ENCODE assay signal across 16 cellular contexts in the genomic region with DNA sequence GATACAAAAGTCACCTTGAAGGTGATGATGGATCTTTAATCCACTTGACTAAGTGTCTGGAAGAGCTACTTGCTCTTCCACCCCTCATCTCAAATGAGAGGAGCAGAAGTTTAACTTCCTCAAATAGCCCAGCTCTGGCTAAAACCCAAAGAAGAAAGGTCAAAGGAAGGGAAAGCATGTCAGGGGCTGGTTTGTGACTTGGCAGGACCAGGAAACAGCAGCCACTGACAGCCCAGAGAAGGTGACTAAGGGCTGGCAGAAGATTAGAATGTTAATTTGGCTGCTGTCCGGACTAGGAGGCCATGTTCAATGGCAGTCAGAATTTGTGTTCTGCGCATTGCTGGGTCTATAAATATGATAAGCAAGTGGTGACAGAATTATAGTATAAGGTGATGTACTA.
DNase-seq lines count a peak whose midpoint lies in the region; ATAC-seq, FAIRE-seq and TF ChIP-seq lines count a peak whose summit lies in the region.
"Had no signal": no experiment of that assay in that cellular context is flagged by ENCODE, and none has a peak within 500 bp of the region (broad histone marks: within the 10 kb centered on the region; RNA-seq: fewer than 3 reads in every experiment).

No MANE protein-coding gene starts in this region.

- TF ChIP-seq CTCF in OCI-LY3 (IDR thresholded peaks at IDR 0.05; ENCODE audit: low read depth, low read length) (no peak), esophagus squamous epithelium (IDR thresholded peaks at IDR 0.05) (no peak)

- no peak overlapping the region for H3K27ac ChIP-seq in OCI-LY3 (ENCODE audit: low read length)
- H3K27ac ChIP-seq in small intestine (ENCODE audit: low read depth in 1 of 2, low read length in 1 of 2) = no peak overlapping the region
- peak overlapping the region in 1 of 4 donors; percentile 19 for H3K27ac ChIP-seq in esophagus squamous epithelium

- H3K36me3 ChIP-seq in OCI-LY3 (replicated peaks; ENCODE audit: low read depth, low read length) (peaks cover 7% of the 10 kb centered on the region), small intestine (ENCODE audit: control insufficient read depth in 2 of 2, insufficient read depth in 2 of 2, low read length in 2 of 2) (no peaks in the 10 kb centered on the region), esophagus squamous epithelium (peaks cover 0 to 14% (median 0%) of the 10 kb centered on the region in 3 donors)

- H3K4me3 ChIP-seq in OCI-LY3 (ENCODE audit: low read length) (no peak overlapping the region), small intestine (ENCODE audit: low read depth in 1 of 2, low read length in 2 of 2) (no peak overlapping the region), esophagus squamous epithelium (no peak overlapping the region)
- H3K4me3 ChIP-seq: sigmoid colon had no signal

- intact Hi-C loops in left cardiac atrium (cut with DNase I) (no loop called here), esophagus squamous epithelium (cut with DNase I) (no loop called here)

- no peaks in the 10 kb centered on the region for H3K9me3 ChIP-seq in OCI-LY3 (ENCODE audit: insufficient read depth, low read length)
- no peaks in the 10 kb centered on the region for H3K9me3 ChIP-seq in small intestine (ENCODE audit: control insufficient read depth, low read depth)
- H3K9me3 ChIP-seq in esophagus squamous epithelium = no peaks in the 10 kb centered on the region
- H3K9me3 ChIP-seq: sigmoid colon had no signal

- peaks cover 16% of the 10 kb centered on the region for H3K4me1 ChIP-seq in OCI-LY3 (ENCODE audit: low read length)
- no peaks in the 10 kb centered on the region for H3K4me1 ChIP-seq in small intestine (ENCODE audit: control insufficient read depth in 2 of 2, insufficient read depth in 1 of 2, low read depth in 1 of 2, low read length in 1 of 2)
- peaks cover 0 to 14% (median 0%) of the 10 kb centered on the region in 3 donors for H3K4me1 ChIP-seq in esophagus squamous epithelium

- 55 to 74% (median 71%) methylated on average over 2 of the region's 2 CpGs for WGBS in small intestine, 3 donors
- 55 to 61% methylated on average over 2 of the region's 2 CpGs for WGBS in esophagus squamous epithelium, 2 donors

- DNase-seq in left cardiac atrium (peak; percentile 30), small intestine (peak; percentile 6), GM19240 (ENCODE audit: insufficient read length, low spot score) (no peak), frontal cortex (ENCODE audit: low spot score in 2 of 2) (no peak), esophagus squamous epithelium (lab: John Stamatoyannopoulos, UW) (no peak)
- no peak for DNase-seq in activated effector memory CD4-positive, alpha-beta T cell treated with Interleukin-2 at 50 U/mL for 16 hours
- DNase-seq: activated T-cell treated with anti-CD3 and anti-CD28 coated beads, Interleukin-2, amount 50 U/mL, for 4 hours; CD8-positive, alpha-beta memory T cell; NCI-H1436; NCI-H526; sigmoid colon had no signal

- H3K79me2 ChIP-seq in OCI-LY3 (ENCODE audit: low read length) = no peaks in the 10 kb centered on the region

- TF ChIP-seq POLR2A in esophagus squamous epithelium (IDR thresholded peaks at IDR 0.05) = no peak

- FAIRE-seq in small intestine (lab: Jason Lieb, UNC) = no peak
- FAIRE-seq in frontal cortex (lab: Jason Lieb, UNC) = no peak
- FAIRE-seq: G401.6 had no signal

- ATAC-seq in GM18511 (IDR thresholded peaks at IDR 0.05; ENCODE audit: unreplicated experiment) (peak; percentile 63), left cardiac atrium (peak; percentile 88 to 94)
- ATAC-seq: activated CD4-positive, CD25-positive, alpha-beta regulatory T cell treated with anti-CD3 and anti-CD28 coated beads, Interleukin-2, amount 50 U/mL, for 24 hours; activated T-cell treated with anti-CD3 and anti-CD28 coated beads, Interleukin-2, amount 50 U/mL, for 4 hours; HCT116 had no signal

- H3K27me3 ChIP-seq in OCI-LY3 (ENCODE audit: low read depth, low read length) (no peaks in the 10 kb centered on the region), small intestine (ENCODE audit: control insufficient read depth in 2 of 2, insufficient read depth in 2 of 2, low read length in 2 of 2) (no peaks in the 10 kb centered on the region), esophagus squamous epithelium (no peaks in the 10 kb centered on the region)
- H3K27me3 ChIP-seq: sigmoid colon had no signal

- H2AFZ ChIP-seq in OCI-LY3 (ENCODE audit: low read depth, low read length) = no peak overlapping the region

- H3K9ac ChIP-seq in OCI-LY3 (ENCODE audit: low read length) = no peak overlapping the region

- no peaks in the 10 kb centered on the region for H4K20me1 ChIP-seq in OCI-LY3 (ENCODE audit: insufficient read depth, low read length)

- peak overlapping the region; percentile 11 for H3K4me2 ChIP-seq in OCI-LY3 (ENCODE audit: low read length)

Comparison
In these comparisons a context has a peak if more than half of its experiments do, and no peak if none do; other contexts are left out.
1. DNase-seq: peak in left cardiac atrium (single experiment) and small intestine (single experiment); none in GM19240 (single experiment), frontal cortex (0 of 2), esophagus squamous epithelium (single experiment) and activated effector memory CD4-positive, alpha-beta T cell treated with Interleukin-2 at 50 U/mL for 16 hours (single experiment).